ENCODE assay signal across 18 cellular contexts in the genomic region with DNA sequence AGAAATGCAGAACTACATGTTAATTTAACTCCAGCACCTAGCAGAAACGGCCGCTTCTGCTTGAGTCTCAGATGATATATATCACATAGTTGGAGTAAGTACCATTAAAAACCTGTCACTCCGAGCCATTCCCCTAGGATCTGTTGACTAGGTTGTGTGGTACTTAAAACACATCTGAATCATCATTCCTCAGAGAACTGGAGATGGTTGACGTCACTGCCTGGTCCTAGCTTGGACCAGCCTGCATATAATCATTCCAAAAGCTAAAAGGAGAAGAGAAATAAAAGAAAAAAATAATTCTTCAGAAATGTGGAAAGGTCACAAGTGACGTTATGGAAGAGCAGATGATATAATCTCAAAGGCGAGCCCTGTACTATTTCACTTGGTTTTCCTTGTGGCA. TPM values are rescaled to one million over a fixed set of nuclear protein-coding genes. Genes with fewer than 3 reads are reported as not detected.
"Had no signal": no experiment of that assay in that cellular context is flagged by ENCODE, and none has a peak within 500 bp of the region (broad histone marks: within the 10 kb centered on the region; RNA-seq: fewer than 3 reads in every experiment).

No MANE protein-coding gene starts in this region.

- H3K36me3 ChIP-seq: ovary had no signal

- DNase-seq: activated CD4-positive, alpha-beta memory T cell treated with anti-CD3 and anti-CD28 coated beads for 36 hours; activated CD4-positive, CD25-positive, alpha-beta regulatory T cell treated with anti-CD3 and anti-CD28 coated beads, Interleukin-2, amount 50 U/mL, for 72 hours; activated CD8-positive, alpha-beta memory T cell treated with anti-CD3 and anti-CD28 coated beads, Interleukin-2, amount 10 ng/mL, durations not matched to agents 7 days and 5 days; activated naive CD4-positive, alpha-beta T cell treated with anti-CD3 and anti-CD28 coated beads, Interleukin-2, amount 10 ng/mL, durations not matched to agents 7 days and 5 days; activated T-cell treated with anti-CD3 and anti-CD28 coated beads, Interleukin-2, amount 50 U/mL, for 1 hour; central memory CD4-positive, alpha-beta T cell; left colon; midbrain; ovary; sigmoid colon; stimulated activated CD4-positive, alpha-beta T cell treated with anti-CD3 and anti-CD28 coated beads, Interleukin-1b, Interleukin-23, amount 100 ng/mL, for 48 hours; stomach; thyroid gland had no signal

- H3K4me3 ChIP-seq: coronary artery, lung, ovary, sigmoid colon, stomach, thyroid gland had no signal

- H3K4me1 ChIP-seq: thyroid gland had no signal

- H3K27me3 ChIP-seq: ovary, sigmoid colon, stomach, thyroid gland had no signal

- ATAC-seq: activated CD8-positive, alpha-beta memory T cell treated with anti-CD3 and anti-CD28 coated beads, Interleukin-2, amount 10 ng/mL, durations not matched to agents 7 days and 5 days; esophagus mucosa; left colon had no signal

- H3K9me3 ChIP-seq: ovary, sigmoid colon, stomach, thyroid gland had no signal

- H3K27ac ChIP-seq: coronary artery, ovary, sigmoid colon, stomach, thyroid gland had no signal

RNA-seq across cellular contexts. Expression of gene GAS2L2, which starts 52.9 kb away (rescaled TPM):
- total RNA-seq: activated CD4-positive, alpha-beta memory T cell treated with anti-CD3 and anti-CD28 coated beads for 36 hours; activated CD8-positive, alpha-beta memory T cell treated with anti-CD3 and anti-CD28 coated beads, Interleukin-2, amount 10 ng/mL, durations not matched to agents 7 days and 5 days; activated T-helper 2 cell treated with anti-CD3 and anti-CD28 coated beads, Interferon-gamma antibody, Interleukin-2, Interleukin-4, amounts not matched to agents 10 μg/mL and 5 μg/mL and 100 μg/mL, durations not matched to agents 14 hours and 24 hours and 36 hours; esophagus mucosa; sigmoid colon; thyroid gland; urinary bladder had no signal
